ENCODE assay signal across 8 cellular contexts in the genomic region with DNA sequence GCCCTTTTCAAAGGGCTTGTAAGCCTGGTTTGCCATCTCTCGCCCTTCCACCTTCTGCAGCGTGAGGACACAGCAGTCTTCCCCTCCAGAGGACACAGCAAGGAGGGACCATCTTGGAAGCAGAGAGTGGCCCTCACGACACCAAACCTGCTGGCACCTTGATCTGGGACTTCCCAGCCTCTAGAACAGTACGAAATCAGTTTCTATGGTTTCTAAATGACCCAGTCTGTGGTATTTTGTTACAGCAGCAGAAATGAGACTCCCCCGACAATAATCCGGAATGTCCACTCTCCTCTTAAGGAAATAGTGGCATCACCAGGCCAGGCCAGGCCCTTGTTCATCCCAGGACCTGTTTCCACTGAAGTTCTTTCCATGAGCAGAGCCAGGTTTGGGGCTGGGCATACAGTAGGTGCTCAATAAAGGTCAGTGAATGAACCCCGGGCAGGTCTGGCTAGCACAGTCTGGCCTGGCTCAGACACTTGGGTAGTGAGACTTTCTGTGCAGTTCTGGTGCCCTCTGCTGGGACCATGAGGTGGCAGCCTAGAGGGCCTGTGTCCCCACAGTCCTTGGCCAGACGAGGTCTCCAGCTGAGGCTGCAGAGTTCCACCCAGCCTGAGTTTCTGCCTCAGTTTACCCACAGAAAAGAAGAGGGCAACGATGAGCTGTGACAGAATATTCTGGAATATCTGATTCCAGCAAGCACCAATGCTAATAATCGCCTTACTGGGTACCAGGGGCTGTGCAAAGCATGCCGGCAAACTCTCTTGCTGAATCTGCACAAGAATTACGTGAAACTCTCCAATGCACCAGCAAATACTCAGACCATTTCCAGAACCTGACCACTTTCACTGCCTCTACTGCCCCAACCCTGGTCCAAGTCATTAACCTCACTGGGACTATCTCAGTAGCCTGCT. TPM values are rescaled to one million over a fixed set of nuclear protein-coding genes. Genes with fewer than 3 reads are reported as not detected.
DNase-seq lines count a peak whose midpoint lies in the region; ATAC-seq and TF ChIP-seq lines count a peak whose summit lies in the region.

No MANE protein-coding gene starts in this region.

- POLR2A ChIA-PET in PC-9 (lab: Charles Lee; ENCODE audit: unreplicated experiment), result no interaction called here

- intact Hi-C loops in PC-9 (cut with micrococcal nuclease; ENCODE audit: unreplicated experiment), result loop anchor here (1.0 to 5.0 kb wide), 3 partner anchors 92 to 180 kb away; partner anchors contain the start of gene CCDC62

- H3K36me3 ChIP-seq in PC-9 (ENCODE audit: low read depth) (no peaks in the 10 kb centered on the region), thoracic aorta (no peaks in the 10 kb centered on the region)

- ATAC-seq in GM18907 (IDR thresholded peaks at IDR 0.05; ENCODE audit: unreplicated experiment) (peak; percentile 63), thoracic aorta (ENCODE audit: insufficient number of reproducible peaks, low FRiP score, low read depth) (no peak)

- peak; percentile 89 for DNase-seq in AG08396 (ENCODE audit: low spot score)
- DNase-seq in HT1080 (ENCODE audit: low read depth), result peak; percentile 72
- peak in 1 of 2 experiments; percentile 67 for DNase-seq in PC-9
- DNase-seq in activated T-helper 1 cell treated with Interleukin-2 at 50 U/mL for 16 hours (ENCODE audit: low read depth), result peak; percentile 55
- peak; percentile 43 for DNase-seq in fibroblast of the conjunctiva (ENCODE audit: low read depth)
- DNase-seq in nucleus accumbens (lab: John Stamatoyannopoulos, UW), result peak in 50 of 56 donors; percentile 17 to 85 (median 64)
- no peak for DNase-seq in thoracic aorta (ENCODE audit: low spot score)

- H3K27me3 ChIP-seq in PC-9 (ENCODE audit: insufficient read depth, low read depth) (no peaks in the 10 kb centered on the region), thoracic aorta (replicated peaks; ENCODE audit: insufficient read depth) (no peaks in the 10 kb centered on the region)

- no peaks in the 10 kb centered on the region for H3K79me2 ChIP-seq in PC-9 (ENCODE audit: low read depth)

- no peak overlapping the region for H3K4me2 ChIP-seq in PC-9

- no TSS peak for BruUV-seq in PC-9 (replicated peaks; lab: Mats Ljungman, UMichigan)

- TF ChIP-seq CTCF in PC-9 (conservative IDR thresholded peaks at IDR 0.05) (peak; percentile 86), thoracic aorta (IDR thresholded peaks at IDR 0.05) (peak; percentile 80)

- H4K20me1 ChIP-seq in PC-9 (ENCODE audit: insufficient read depth), result no peaks in the 10 kb centered on the region

- H2AFZ ChIP-seq in PC-9, result no peak overlapping the region

- CTCF ChIA-PET in PC-9 (lab: Charles Lee), result interaction anchor here (2.1 kb wide), 1 partner anchor 92 kb away, joined by 7 read pairs; no protein-coding TSS in a partner anchor

- H3K9me2 ChIP-seq in PC-9 (ENCODE audit: insufficient read depth), result no peaks in the 10 kb centered on the region

- H3K27ac ChIP-seq in PC-9, result no peak overlapping the region
- no peak overlapping the region for H3K27ac ChIP-seq in thoracic aorta

- H3K9me3 ChIP-seq in PC-9 (ENCODE audit: insufficient read depth, low read depth), result no peaks in the 10 kb centered on the region
- H3K9me3 ChIP-seq in thoracic aorta, result no peaks in the 10 kb centered on the region

- H3K4me1 ChIP-seq in PC-9 (replicated peaks; ENCODE audit: insufficient read depth) (peaks cover 19% of the 10 kb centered on the region), thoracic aorta (ENCODE audit: control insufficient read depth in 1 of 2, low read depth in 2 of 2) (peaks cover 2 to 4% of the 10 kb centered on the region in 2 donors)

- H3K4me3 ChIP-seq in PC-9 (no peak overlapping the region), thoracic aorta (no peak overlapping the region)

- H3F3A ChIP-seq in PC-9 (ENCODE audit: insufficient read depth, low read depth), result peaks cover 15% of the 10 kb centered on the region; the same call in 1 of the 2 replicates

RNA-seq across cellular contexts. Expression of gene ABCB9, which starts 14.0 kb away (rescaled TPM):
- total RNA-seq in HT1080 (2014; rRNA removed; shearing (Covaris generic)), result 23.0 and 32.8 TPM in 2 replicates
- 22.7 and 25.7 TPM in 2 replicates for polyA plus RNA-seq in HT1080 (2015; cell fraction: cytosol; rRNA removed)
- 26.2 and 33.0 TPM in 2 replicates for polyA plus RNA-seq in HT1080 (2015; cell fraction: nucleus; rRNA removed)
- total RNA-seq in PC-9 (2021), result 11.4 and 13.0 TPM in 2 replicates
- total RNA-seq in thoracic aorta, result 1 to 10 TPM; 6.3 to 7.0 TPM

RNA-seq across cellular contexts. Expression of gene OGFOD2, which starts 22.8 kb away (rescaled TPM):
- 19.4 and 22.7 TPM in 2 replicates for total RNA-seq in HT1080 (2014; rRNA removed; shearing (Covaris generic))
- polyA plus RNA-seq in HT1080 (2015; cell fraction: cytosol; rRNA removed), result 21.8 and 31.7 TPM in 2 replicates
- 51.5 and 52.7 TPM in 2 replicates for polyA plus RNA-seq in HT1080 (2015; cell fraction: nucleus; rRNA removed)
- total RNA-seq in PC-9 (2021) (33.5 and 36.1 TPM in 2 replicates), thoracic aorta (1 to 10 TPM; 6.6 to 9.6 TPM)

RNA-seq across cellular contexts. Expression of gene ARL6IP4, which starts 28.2 kb away (rescaled TPM):
- 237 and 253 TPM in 2 replicates for total RNA-seq in HT1080 (2014; rRNA removed; shearing (Covaris generic))
- polyA plus RNA-seq in HT1080 (2015; cell fraction: cytosol; rRNA removed), result 189 and 217 TPM in 2 replicates
- 140 and 151 TPM in 2 replicates for polyA plus RNA-seq in HT1080 (2015; cell fraction: nucleus; rRNA removed)
- 162 and 191 TPM in 2 replicates for total RNA-seq in PC-9 (2021)
- total RNA-seq in thoracic aorta, result 100 to 1,000 TPM; 173 to 228 TPM

RNA-seq across cellular contexts. Expression of gene VPS37B, which starts 56.3 kb away (rescaled TPM):
- total RNA-seq in HT1080 (2014; rRNA removed; shearing (Covaris generic)), result 62.9 and 87.4 TPM in 2 replicates
- 75.8 and 89.1 TPM in 2 replicates for polyA plus RNA-seq in HT1080 (2015; cell fraction: cytosol; rRNA removed)
- 53.5 and 55.6 TPM in 2 replicates for polyA plus RNA-seq in HT1080 (2015; cell fraction: nucleus; rRNA removed)
- total RNA-seq in PC-9 (2021) (51.4 and 53.5 TPM in 2 replicates), thoracic aorta (10 to 100 TPM; 30.9 to 50.1 TPM)
